ENCODE assay signal across 8 cellular contexts in genomic region chr7:100015232-100016208, GRCh38. TPM values are rescaled to one million over a fixed set of nuclear protein-coding genes. Genes with fewer than 3 reads are reported as not detected.
DNase-seq lines count a peak whose midpoint lies in the region; ATAC-seq and TF ChIP-seq lines count a peak whose summit lies in the region.

Gene ZKSCAN1, plus strand, starts transcription at chr7:100015596. Its CDS starts 7,911 bp downstream, at chr7:100023507.

- H3K27me3 ChIP-seq in Panc1 (ENCODE audit: control insufficient read depth, insufficient read depth, low read length) (no peaks in the 10 kb centered on the region), muscle layer of colon (ENCODE audit: control insufficient read depth in 1 of 2, insufficient read depth in 2 of 2, low read length in 2 of 2) (no peaks in the 10 kb centered on the region)

- ATAC-seq in GM21619 (IDR thresholded peaks at IDR 0.05; ENCODE audit: unreplicated experiment), result peak; percentile 98
- ATAC-seq in Panc1, result peak; percentile 99
- peak; percentile 98 to 99 for ATAC-seq in activated T-cell treated with anti-CD3 and anti-CD28 coated beads, Interleukin-2, amount 50 U/mL, for 4 hours
- ATAC-seq in esophagus mucosa, result peak; percentile 92

- H3K9me3 ChIP-seq in Panc1 (ENCODE audit: control insufficient read depth, insufficient read depth, low read depth, low read length), result no peaks in the 10 kb centered on the region
- H3K9me3 ChIP-seq in muscle layer of colon (ENCODE audit: low read length), result no peaks in the 10 kb centered on the region

- H3K36me3 Mint-ChIP-seq in activated T-cell treated with anti-CD3 and anti-CD28 coated beads, Interleukin-2, amount 50 U/mL, for 4 hours (ENCODE audit: insufficient read depth), result peaks cover 9% of the 10 kb centered on the region

- H3K4me1 ChIP-seq in Panc1 (ENCODE audit: control insufficient read depth, insufficient read depth, low read length) (peaks cover 22% of the 10 kb centered on the region), muscle layer of colon (ENCODE audit: insufficient read depth, low read length) (peaks cover 34% of the 10 kb centered on the region)

- no peak for TF ChIP-seq CTCF in Panc1 (IDR thresholded peaks at IDR 0.05)

- H3K36me3 ChIP-seq in Panc1 (ENCODE audit: control insufficient read depth, insufficient read depth, low read length) (no peaks in the 10 kb centered on the region; the same call in 1 of the 2 replicates), muscle layer of colon (ENCODE audit: insufficient read depth, low read length) (peaks cover 5% of the 10 kb centered on the region)

- no TSS peak for BruUV-seq in Panc1 (replicated peaks; lab: Mats Ljungman, UMichigan)

- peaks cover 2% of the 10 kb centered on the region for H3K27me3 Mint-ChIP-seq in activated T-cell treated with anti-CD3 and anti-CD28 coated beads, Interleukin-2, amount 50 U/mL, for 4 hours (ENCODE audit: low read depth)

- H3K9ac ChIP-seq in muscle layer of colon (ENCODE audit: low read length), result peak within 1 kb of the TSS; percentile 99

- peaks cover 48% of the 10 kb centered on the region for H3K4me1 Mint-ChIP-seq in activated T-cell treated with anti-CD3 and anti-CD28 coated beads, Interleukin-2, amount 50 U/mL, for 4 hours (ENCODE audit: low read depth)

- intact Hi-C loops in Panc1 (cut with micrococcal nuclease; ENCODE audit: unreplicated experiment), result no loop called here

- peak within 1 kb of the TSS; percentile 91 for H3K4me3 ChIP-seq in Jurkat, Clone E6-1 (ENCODE audit: low read length)
- H3K4me3 ChIP-seq in Panc1 (ENCODE audit: low read depth in 2 of 2, low read length in 2 of 2) (peak within 1 kb of the TSS; percentile 88 to 92), muscle layer of colon (ENCODE audit: low read depth in 1 of 2, low read length in 2 of 2) (peak within 1 kb of the TSS; percentile 62 to 92)

- no peaks in the 10 kb centered on the region for H3K9me3 Mint-ChIP-seq in activated T-cell treated with anti-CD3 and anti-CD28 coated beads, Interleukin-2, amount 50 U/mL, for 4 hours

- POLR2A ChIA-PET in Panc1 (lab: Charles Lee), result interaction anchor here (0.6 to 0.7 kb wide), 3 partner anchors 8 to 85 kb away, joined by 3 to 17 read pairs (median 14); no protein-coding TSS in a partner anchor

- DNase-seq in DMS53 (lab: John Stamatoyannopoulos, UW) (peak; percentile 99), Panc1 (ENCODE audit: low read depth, low spot score) (peak; percentile 69)
- peak; percentile 85 for DNase-seq in Jurkat, Clone E6-1 (ENCODE audit: low read depth, low spot score)
- DNase-seq in activated T-cell treated with anti-CD3 and anti-CD28 coated beads, Interleukin-2, amount 50 U/mL, for 4 hours, result peak; percentile 81
- DNase-seq in stimulated activated CD8-positive, alpha-beta memory T cell treated with anti-CD3 and anti-CD28 coated beads, Interleukin-7, amount 100 ng/mL, for 1 hour (ENCODE audit: low read depth in 2 of 2), result peak; percentile 66 to 67

- in situ Hi-C loops in Panc1 (cut with HindIII; ENCODE audit: low pct_unique_long_range_greater_than_20kb, low sequenced_read_pairs), result no loop called here

- CTCF ChIA-PET in Panc1 (lab: Charles Lee), result interaction anchor here (0.9 to 1.0 kb wide), 2 partner anchors 12 to 13 kb away, joined by 3 read pairs; no protein-coding TSS in a partner anchor

- peak within 1 kb of the TSS; percentile 94 for H3K27ac ChIP-seq in Panc1 (ENCODE audit: low read length)
- H3K27ac ChIP-seq in muscle layer of colon (ENCODE audit: low read depth, low read length), result peak within 1 kb of the TSS; percentile 90

- H3K4me3 Mint-ChIP-seq in activated T-cell treated with anti-CD3 and anti-CD28 coated beads, Interleukin-2, amount 50 U/mL, for 4 hours, result peak within 1 kb of the TSS; percentile 96

RNA-seq across cellular contexts. Expression of gene ZKSCAN1, which starts in this region (rescaled TPM):
- 12.9 TPM for polyA plus RNA-seq in Jurkat, Clone E6-1 (2012; ENCODE audit: insufficient read depth, insufficient read length)
- total RNA-seq in Panc1 (2021; ENCODE audit: unreplicated experiment) (55.5 TPM), esophagus mucosa (62.4 TPM)
- 24.5 TPM for polyA plus RNA-seq in Panc1 (2012; ENCODE audit: insufficient read length)
- total RNA-seq in activated T-cell treated with anti-CD3 and anti-CD28 coated beads, Interleukin-2, amount 50 U/mL, for 4 hours, result 10 to 100 TPM; 30.9 to 32.8 (median 32.3) TPM

Comparison
In these comparisons a context has a peak if more than half of its experiments do, and no peak if none do; other contexts are left out.
1. Peak in every context shown above with its lines: DNase-seq, ATAC-seq, H3K4me3 ChIP-seq and H3K27ac ChIP-seq.